Comparison of ENCODE assay signal across 8 cellular contexts in genomic region chr13:33543631-33544030, GRCh38.
DNase-seq lines count a peak whose midpoint lies in the region; ATAC-seq and TF ChIP-seq lines count a peak whose summit lies in the region.

No MANE protein-coding gene starts in this region.

- peak overlapping the region; percentile 100 for H3K27ac ChIP-seq in GM23338 (ENCODE audit: low read depth)

- peaks cover 7% of the 10 kb centered on the region; the same call in 1 of the 2 replicates for H3F3A ChIP-seq in GM23338 (replicated peaks; ENCODE audit: low read depth)

- H3K27ac Mint-ChIP-seq in GM23338: peak overlapping the region; percentile 100
- peak overlapping the region; percentile 94 for H3K27ac Mint-ChIP-seq in stimulated activated memory B cell treated with anti-CD40 and anti-IgM and Interleukin-4, amounts not matched to agents 10 μg/mL and 1 μg/mL and 100 μg/mL, for 72 hours

- H3K27me3 ChIP-seq in GM23338 (ENCODE audit: insufficient read depth): no peaks in the 10 kb centered on the region

- intact Hi-C loops in posterior cingulate gyrus (cut with DNase I): loop anchor here (2.0 to 5.0 kb wide), 2 partner anchors 69 to 181 kb away; no protein-coding TSS in a partner anchor

- no peaks in the 10 kb centered on the region for H3K79me2 ChIP-seq in GM23338 (replicated peaks; ENCODE audit: insufficient read depth)

- H3K27me3 Mint-ChIP-seq in GM23338 (ENCODE audit: insufficient read depth, low read depth, poor library complexity): peaks cover 9% of the 10 kb centered on the region
- H3K27me3 Mint-ChIP-seq in stimulated activated memory B cell treated with anti-CD40 and anti-IgM and Interleukin-4, amounts not matched to agents 10 μg/mL and 1 μg/mL and 100 μg/mL, for 72 hours: no peaks in the 10 kb centered on the region

- H3K4me3 Mint-ChIP-seq in GM23338: peak overlapping the region; percentile 91
- H3K4me3 Mint-ChIP-seq in stimulated activated memory B cell treated with anti-CD40 and anti-IgM and Interleukin-4, amounts not matched to agents 10 μg/mL and 1 μg/mL and 100 μg/mL, for 72 hours: peak overlapping the region; percentile 91

- H3K36me3 Mint-ChIP-seq in GM23338 (ENCODE audit: low read depth): peaks cover 2% of the 10 kb centered on the region; the same call in 1 of the 3 replicates
- H3K36me3 Mint-ChIP-seq in stimulated activated memory B cell treated with anti-CD40 and anti-IgM and Interleukin-4, amounts not matched to agents 10 μg/mL and 1 μg/mL and 100 μg/mL, for 72 hours: no peaks in the 10 kb centered on the region

- peak overlapping the region; percentile 63 for H3K4me3 ChIP-seq in GM23338
- H3K4me3 ChIP-seq in WI38 (ENCODE audit: low read depth, low read length): peak overlapping the region; percentile 69
- H3K4me3 ChIP-seq in iPS-11a (ENCODE audit: low read depth, low read length): peak overlapping the region; percentile 58

- H3K9me2 ChIP-seq in GM23338 (ENCODE audit: insufficient read depth): no peaks in the 10 kb centered on the region

- H3K36me3 ChIP-seq in GM23338 (ENCODE audit: insufficient read depth): no peaks in the 10 kb centered on the region

- peak overlapping the region; percentile 61 for H3K4me2 ChIP-seq in GM23338

- TF ChIP-seq CTCF in GM23338 (conservative IDR thresholded peaks at IDR 0.05; ENCODE audit: low read depth in 2 of 2) (no peak), WI38 (IDR thresholded peaks at IDR 0.05; ENCODE audit: low read depth, low read length) (no peak)

- peaks cover 37% of the 10 kb centered on the region for H3K4me1 Mint-ChIP-seq in GM23338
- H3K4me1 Mint-ChIP-seq in stimulated activated memory B cell treated with anti-CD40 and anti-IgM and Interleukin-4, amounts not matched to agents 10 μg/mL and 1 μg/mL and 100 μg/mL, for 72 hours: peaks cover 35% of the 10 kb centered on the region

- no peaks in the 10 kb centered on the region; the same call in 2 of the 3 replicates for H3K9me3 Mint-ChIP-seq in GM23338
- peaks cover 6% of the 10 kb centered on the region for H3K9me3 Mint-ChIP-seq in stimulated activated memory B cell treated with anti-CD40 and anti-IgM and Interleukin-4, amounts not matched to agents 10 μg/mL and 1 μg/mL and 100 μg/mL, for 72 hours

- peak; percentile 11 for ATAC-seq in GM23338
- no peak for ATAC-seq in stimulated activated memory B cell treated with anti-CD40 and anti-IgM and Interleukin-4, amounts not matched to agents 10 μg/mL and 1 μg/mL and 100 μg/mL, for 72 hours
- ATAC-seq in left lobe of liver: no peak

- no peak overlapping the region for H2AFZ ChIP-seq in GM23338

- H3K4me1 ChIP-seq in GM23338 (ENCODE audit: insufficient read depth): peaks cover 33% of the 10 kb centered on the region

- DNase-seq in A172 (ENCODE audit: low spot score): peak; percentile 14
- DNase-seq in GM23338 (ENCODE audit: low spot score): peak; percentile 32
- DNase-seq in putamen (ENCODE audit: low spot score): no peak
- no peak for DNase-seq in posterior cingulate gyrus
- no peak for DNase-seq in left lobe of liver (ENCODE audit: low spot score)

- H4K20me1 ChIP-seq in GM23338 (replicated peaks; ENCODE audit: insufficient read depth): no peaks in the 10 kb centered on the region

TF ChIP-seq in GM23338, 12 proteins besides CTCF, POLR2A, EP300 and RAD21 (continues in another document):
- TF ChIP-seq ZNF114 (CRISPR knock-in tag; IDR thresholded peaks at IDR 0.05) (no peak), EZH2 (IDR thresholded peaks at IDR 0.05; ENCODE audit: low read depth, unreplicated experiment) (no peak), EZH2phosphoT487 (IDR thresholded peaks at IDR 0.05; ENCODE audit: unreplicated experiment) (no peak), STAT1 (IDR thresholded peaks at IDR 0.05; ENCODE audit: unreplicated experiment) (no peak), POLR2AphosphoS5 (IDR thresholded peaks at IDR 0.05; ENCODE audit: low read depth) (no peak), ETS1 (IDR thresholded peaks at IDR 0.05) (no peak), ZNF462 (CRISPR knock-in tag; IDR thresholded peaks at IDR 0.05) (no peak), ZNF331 (CRISPR knock-in tag; IDR thresholded peaks at IDR 0.05; ENCODE audit: low read depth) (no peak)

Comparison
In these comparisons a context has a peak if more than half of its experiments do, and no peak if none do; other contexts are left out.
1. DNase-seq: peak in A172 (single experiment) and GM23338 (single experiment); none in putamen (single experiment), posterior cingulate gyrus (0 of 10) and left lobe of liver (single experiment).
2. Peak in every context shown above with its lines, with median percentiles within 50 percentile points of each other: H3K4me3 ChIP-seq.